10 cellular contexts compared by ENCODE assay signal in the genomic region with DNA sequence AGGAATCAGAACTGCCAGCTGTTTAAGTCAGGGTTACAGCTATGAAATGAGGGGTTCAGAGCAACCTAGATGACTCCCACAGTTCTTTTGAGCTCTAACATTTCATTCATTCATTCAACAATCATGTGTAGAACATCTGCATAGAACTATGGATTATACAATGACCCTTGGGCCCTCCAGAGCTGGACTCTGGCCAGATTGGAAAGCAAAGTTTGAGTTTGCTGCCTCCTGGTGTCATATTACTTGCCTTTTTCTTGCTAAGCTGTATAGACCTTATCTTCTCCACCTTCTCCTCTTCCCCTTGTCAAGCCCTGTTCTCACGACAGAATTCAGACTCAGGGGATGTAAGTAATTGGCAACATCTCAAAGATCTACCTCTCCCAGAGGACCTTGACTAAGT. TPM values are rescaled to one million over a fixed set of nuclear protein-coding genes. Genes with fewer than 3 reads are reported as not detected.
DNase-seq lines count a peak whose midpoint lies in the region; ATAC-seq and TF ChIP-seq lines count a peak whose summit lies in the region.
"Had no signal": no experiment of that assay in that cellular context is flagged by ENCODE, and none has a peak within 500 bp of the region (broad histone marks: within the 10 kb centered on the region; RNA-seq: fewer than 3 reads in every experiment).

No MANE protein-coding gene starts in this region.

- H3K36me3 ChIP-seq in hepatocyte (replicated peaks; ENCODE audit: insufficient read depth, low read depth): no peaks in the 10 kb centered on the region
- H3K36me3 ChIP-seq: vagina had no signal

- H2AFZ ChIP-seq in hepatocyte: no peak overlapping the region

- 0 out of 3 replicates have a peak, but pooled peaks have one; percentile 4 for TF ChIP-seq CTCF in GM12872 (IDR thresholded peaks at IDR 0.05; ENCODE audit: insufficient read depth, low read depth, low read length)
- TF ChIP-seq CTCF in hepatocyte (IDR thresholded peaks at IDR 0.05; ENCODE audit: poor library complexity): peak; percentile 69

- no peaks in the 10 kb centered on the region for H3K27me3 ChIP-seq in hepatocyte
- H3K27me3 ChIP-seq: vagina had no signal

- H4K20me1 ChIP-seq in hepatocyte (ENCODE audit: insufficient read depth, poor library complexity, severe bottlenecking): no peaks in the 10 kb centered on the region

- 0% methylated on average over 1 of the region's 1 CpG for WGBS in hepatocyte (ENCODE audit: low lambda C conversion rate, missing lambda C conversion rate)

- no peaks in the 10 kb centered on the region for H3K9me2 ChIP-seq in hepatocyte (replicated peaks; ENCODE audit: insufficient read depth)

- H3K4me3 ChIP-seq in hepatocyte: no peak overlapping the region
- H3K4me3 ChIP-seq: vagina had no signal

- DNase-seq in A172 (ENCODE audit: low spot score): peak; percentile 27
- peak; percentile 35 for DNase-seq in SW480 (ENCODE audit: low spot score)
- DNase-seq in hepatocyte (ENCODE audit: low spot score): peak; percentile 64
- DNase-seq in activated effector memory CD4-positive, alpha-beta T cell treated with anti-CD3 and anti-CD28 coated beads, Interleukin-2, amount 50 U/mL, for 16 hours: no peak

- no peak for TF ChIP-seq POLR2A in GM18505 (IDR thresholded peaks at IDR 0.05; ENCODE audit: borderline replicate concordance, extremely low read depth, insufficient read depth, insufficient read length)

- H3K4me2 ChIP-seq in hepatocyte: no peak overlapping the region

- no peak overlapping the region for H3K27ac ChIP-seq in hepatocyte
- H3K27ac ChIP-seq: vagina had no signal

- H3K4me1 ChIP-seq in hepatocyte (ENCODE audit: insufficient read depth): no peaks in the 10 kb centered on the region
- H3K4me1 ChIP-seq: vagina had no signal

- ATAC-seq in GM18505 (IDR thresholded peaks at IDR 0.05; ENCODE audit: unreplicated experiment) (no peak), HG02885 (IDR thresholded peaks at IDR 0.05; ENCODE audit: poor library complexity, unreplicated experiment) (no peak), GM18519 (IDR thresholded peaks at IDR 0.05; ENCODE audit: low FRiP score, unreplicated experiment) (no peak)

- H3K79me2 ChIP-seq in hepatocyte: no peaks in the 10 kb centered on the region

- H3K9me3 ChIP-seq in hepatocyte (ENCODE audit: low read depth): no peaks in the 10 kb centered on the region
- H3K9me3 ChIP-seq: vagina had no signal

RNA-seq across cellular contexts. Expression of a gene that starts 4.0 kb away (rescaled TPM):
- total RNA-seq in A172 (2014; rRNA removed; shearing (Covaris generic)): not detected in 2 replicates
- total RNA-seq in hepatocyte: 0.08 TPM in 1 of 2 replicates, not detected in the other
- polyA plus RNA-seq in hepatocyte: not detected in 2 replicates
- total RNA-seq: T-helper 2 cell treated with Interferon-gamma antibody and Interleukin-4, amounts not matched to agents 100 ng/mL and 5 ng/mL, for 36 hours had no signal
